ENCODE assay signal across 21 cellular contexts in the genomic region with DNA sequence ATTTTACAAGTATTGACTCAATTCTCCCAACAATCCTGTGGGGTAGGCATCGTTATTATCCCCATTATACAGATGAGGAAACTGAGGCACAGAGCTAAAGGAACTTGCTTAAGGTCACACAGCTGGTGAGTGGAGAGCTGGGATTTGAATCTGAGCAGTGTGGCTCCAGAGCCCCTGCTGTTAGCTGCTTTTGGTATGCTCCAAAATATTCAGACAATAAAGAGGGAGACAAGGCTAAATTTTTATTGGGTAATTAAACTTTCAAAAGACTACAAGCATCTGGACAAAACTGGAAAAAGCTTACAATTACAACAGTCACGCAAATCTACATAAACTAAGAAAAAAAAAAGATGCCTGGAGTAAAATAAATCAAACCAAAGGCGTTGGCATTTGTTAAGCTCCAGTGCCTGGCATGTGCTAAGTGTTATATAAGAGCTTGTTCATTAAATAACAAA. TPM values are rescaled to one million over a fixed set of nuclear protein-coding genes. Genes with fewer than 3 reads are reported as not detected.
DNase-seq lines count a peak whose midpoint lies in the region; ATAC-seq, FAIRE-seq and TF ChIP-seq lines count a peak whose summit lies in the region.
"Had no signal": no experiment of that assay in that cellular context is flagged by ENCODE, and none has a peak within 500 bp of the region (broad histone marks: within the 10 kb centered on the region; RNA-seq: fewer than 3 reads in every experiment).

No MANE protein-coding gene starts in this region.

- BruUV-seq in HepG2 (replicated peaks; lab: Mats Ljungman, UMichigan) = no TSS peak

- CTCF ChIA-PET in HepG2 (lab: Yijun Ruan, JAX; ENCODE audit: low intra/inter-chr PET ratio, low total read pairs) = interaction anchor here (1.2 to 2.4 kb wide), 2 partner anchors 84 to 173 kb away, joined by 4 to 9 read pairs; no protein-coding TSS in a partner anchor

- intact Hi-C loops in HepG2 (cut with micrococcal nuclease; ENCODE audit: unreplicated experiment) (loop anchor here (5.0 kb wide), 1 partner anchor 93 kb away; a partner anchor contains a TSS), right lobe of liver (cut with DNase I) (no loop called here), dorsolateral prefrontal cortex (cut with DNase I) (loop anchor here in 1 of 2 donors (2.0 to 5.0 kb wide), 2 partner anchors 45 to 243 kb away; a partner anchor contains a TSS)

- peak overlapping the region; percentile 65 for H3K4me2 ChIP-seq in HepG2 (ENCODE audit: low read depth, low read length)

- TF ChIP-seq POLR2A in HepG2 (IDR thresholded peaks at IDR 0.05; ENCODE audit: insufficient read depth in 1 of 2, low read depth in 2 of 2, low read length in 2 of 2) = no peak
- TF ChIP-seq POLR2A in right lobe of liver (IDR thresholded peaks at IDR 0.05) = no peak

- H3K9ac ChIP-seq in HepG2 (ENCODE audit: insufficient read depth, low read depth, low read length) (no peak overlapping the region), rectal smooth muscle tissue (ENCODE audit: low read length) (no peak overlapping the region)

- in situ Hi-C loops in HepG2 (cut with HindIII; ENCODE audit: extremely low pct_ligation_motif_present, low pct_unique_long_range_greater_than_20kb) = loop anchor here (5.0 kb wide), 1 partner anchor 93 kb away; a partner anchor contains a TSS
- in situ Hi-C loops in brain microvascular endothelial cell (cut with HindIII; ENCODE audit: low pct_ligation_motif_present, low sequenced_read_pairs) = no loop called here

- H3K4me1 ChIP-seq in HepG2 (ENCODE audit: insufficient read depth, low read length) (peaks cover 74% of the 10 kb centered on the region), right lobe of liver (peaks cover 0 to 19% (median 9%) of the 10 kb centered on the region in 4 donors), rectal smooth muscle tissue (ENCODE audit: control insufficient read depth, insufficient read depth, low read length) (peaks cover 39% of the 10 kb centered on the region)
- H3K4me1 ChIP-seq: foreskin keratinocyte had no signal

- H2AFZ ChIP-seq in HepG2 (ENCODE audit: low read length) = no peak overlapping the region

- no peak overlapping the region for H3K4me3 ChIP-seq in HepG2 (replicated peaks in 1 of 3; ENCODE audit: insufficient read depth in 1 of 3, low read depth in 2 of 3, low read length in 3 of 3)
- no peak overlapping the region for H3K4me3 ChIP-seq in right lobe of liver
- H3K4me3 ChIP-seq in dorsolateral prefrontal cortex = no peak overlapping the region
- H3K4me3 ChIP-seq in rectal smooth muscle tissue (ENCODE audit: low read length) = no peak overlapping the region
- no peak overlapping the region for H3K4me3 ChIP-seq in brain microvascular endothelial cell (ENCODE audit: low read depth, low read length)

- DNase-seq in HepG2 (ENCODE audit: low spot score) = no peak
- DNase-seq in right lobe of liver = no peak
- no peak for DNase-seq in dorsolateral prefrontal cortex
- no peak for DNase-seq in brain microvascular endothelial cell
- DNase-seq in HCEC 1CT = no peak
- DNase-seq in RCC 7860 (ENCODE audit: low spot score) = no peak
- no peak for DNase-seq in mesenteric fat pad (ENCODE audit: low spot score)
- DNase-seq: activated CD8-positive, alpha-beta memory T cell treated with anti-CD3 and anti-CD28 coated beads, Interleukin-2, amount 50 U/mL, for 4 hours; activated naive CD4-positive, alpha-beta T cell treated with anti-CD3 and anti-CD28 coated beads, Interleukin-2, amount 10 ng/mL, durations not matched to agents 7 days and 5 days; Calu3; effector memory CD8-positive, alpha-beta T cell; foreskin keratinocyte; HFFc6; KBM-7; NCI-H1105; SHP77 treated with DMSO at 0.1 percent for 48 hours; stimulated activated CD4-positive, alpha-beta T cell treated with anti-CD3 and anti-CD28 coated beads, Interleukin-4, amount 100 ng/mL, for 1 hour had no signal

- WGBS in HepG2 (ENCODE audit: low lambda C conversion rate) = 57% methylated on average over 3 of the region's 3 CpGs
- 97% methylated on average over 3 of the region's 3 CpGs for WGBS in right lobe of liver (ENCODE audit: insufficient coverage, low coverage, low lambda C conversion rate, missing lambda C conversion rate)

- POLR2A ChIA-PET in HepG2 (lab: Yijun Ruan, JAX) = interaction anchor here (1.3 to 4.4 kb wide), 5 partner anchors 12 to 145 kb away, joined by 3 to 33 read pairs (median 10); a partner anchor contains a TSS

- TF ChIP-seq EP300 in HepG2 (IDR thresholded peaks at IDR 0.05; ENCODE audit: low read depth in 2 of 2, low read length in 2 of 2) (no peak), HepG2 (CRISPR knock-in tag; IDR thresholded peaks at IDR 0.05; ENCODE audit: borderline replicate concordance) (no peak)

- H3K36me3 ChIP-seq in HepG2 (replicated peaks in 1 of 2; ENCODE audit: control insufficient read depth in 1 of 2, insufficient read depth in 2 of 2, low read length in 2 of 2) = no peaks in the 10 kb centered on the region
- no peaks in the 10 kb centered on the region for H3K36me3 ChIP-seq in right lobe of liver
- no peaks in the 10 kb centered on the region for H3K36me3 ChIP-seq in rectal smooth muscle tissue (ENCODE audit: control insufficient read depth, insufficient read depth, low read length)
- no peaks in the 10 kb centered on the region for H3K36me3 ChIP-seq in brain microvascular endothelial cell (replicated peaks)

- H3K27me3 ChIP-seq in HepG2 (ENCODE audit: control insufficient read depth in 1 of 2, insufficient read depth in 2 of 2, low read length in 2 of 2) (no peaks in the 10 kb centered on the region), right lobe of liver (no peaks in the 10 kb centered on the region), dorsolateral prefrontal cortex (no peaks in the 10 kb centered on the region), rectal smooth muscle tissue (ENCODE audit: control insufficient read depth, insufficient read depth, low read length) (no peaks in the 10 kb centered on the region), brain microvascular endothelial cell (replicated peaks) (no peaks in the 10 kb centered on the region)
- H3K27me3 ChIP-seq: foreskin keratinocyte had no signal

- no peak for TF ChIP-seq CTCF in HepG2 (CRISPR knock-in tag; IDR thresholded peaks at IDR 0.05)
- no peak for TF ChIP-seq CTCF in right lobe of liver (IDR thresholded peaks at IDR 0.05)
- no peak for TF ChIP-seq CTCF in dorsolateral prefrontal cortex (IDR thresholded peaks at IDR 0.05 in 54 of 56, conservative IDR thresholded peaks at IDR 0.05 in 2 of 56; ENCODE audit: low read depth in 1 of 56, partially characterized antibody in 56 of 56)
- no peak for TF ChIP-seq CTCF in brain microvascular endothelial cell (IDR thresholded peaks at IDR 0.05; ENCODE audit: low read depth, low read length, missing control alignments)

- H3K27ac ChIP-seq in HepG2 (ENCODE audit: extremely low read length, insufficient read depth, low read length) = no peak overlapping the region
- no peak overlapping the region for H3K27ac ChIP-seq in right lobe of liver
- peak overlapping the region in 58 of 59 donors; percentile 33 to 100 (median 92) for H3K27ac ChIP-seq in dorsolateral prefrontal cortex
- H3K27ac ChIP-seq in rectal smooth muscle tissue (ENCODE audit: low read depth, low read length) = peak overlapping the region; percentile 93
- H3K27ac ChIP-seq in brain microvascular endothelial cell = no peak overlapping the region
- H3K27ac ChIP-seq: foreskin keratinocyte had no signal

- ATAC-seq in HepG2 (no peak), right lobe of liver (no peak)
- ATAC-seq: effector memory CD8-positive, alpha-beta T cell; foreskin keratinocyte had no signal

- H3K9me3 ChIP-seq in HepG2 (ENCODE audit: low read length) = no peaks in the 10 kb centered on the region
- H3K9me3 ChIP-seq in right lobe of liver = no peaks in the 10 kb centered on the region

- H3K79me2 ChIP-seq in HepG2 (ENCODE audit: insufficient read depth, low read length) = no peaks in the 10 kb centered on the region

- no peak for TF ChIP-seq RAD21 in HepG2 (CRISPR knock-in tag; IDR thresholded peaks at IDR 0.05)

- FAIRE-seq in HepG2 (lab: Jason Lieb, UNC) (no peak), RCC 7860 (lab: Jason Lieb, UNC) (no peak)

- no peaks in the 10 kb centered on the region for H4K20me1 ChIP-seq in HepG2 (ENCODE audit: insufficient read depth, low read length)

RNA-seq across cellular contexts. Expression of a gene that starts 27.7 kb away (rescaled TPM):
- 0.22 TPM in 1 of 2 replicates, not detected in the other for total RNA-seq in HepG2 (2016; rRNA removed; fragmentation: Illumina TruSeq; extraction: Trizol)
- not detected in 2 replicates for total RNA-seq in HepG2 (2016; cell fraction: cytosol; rRNA removed; fragmentation: Illumina TruSeq; extraction: Trizol; ENCODE audit: low read depth)
- total RNA-seq in HepG2 (2016; cell fraction: insoluble cytoplasmic fraction; rRNA removed; fragmentation: Illumina TruSeq; extraction: Trizol) = 0.19 TPM in 1 of 2 replicates, not detected in the other
- 0.31 and 0.34 TPM in 2 replicates for total RNA-seq in HepG2 (2016; cell fraction: membrane; rRNA removed; fragmentation: Illumina TruSeq; extraction: Trizol)
- total RNA-seq in HepG2 (2016; cell fraction: nucleus; rRNA removed; fragmentation: Illumina TruSeq; extraction: Trizol) = not detected in 2 replicates
- polyA plus RNA-seq in HepG2 (2011; rRNA removed) = 0.51 and 0.68 TPM in 2 replicates
- 0.09 and 0.26 TPM in 2 replicates for polyA plus RNA-seq in HepG2 (2011; cell fraction: cytosol; rRNA removed)
- 1.6 and 2.5 TPM in 2 replicates for polyA plus RNA-seq in HepG2 (2011; cell fraction: nucleus; rRNA removed)
- polyA plus RNA-seq in HepG2 (2012) = 0.43 and 0.89 TPM in 2 replicates
- 0.42 TPM in 1 of 2 replicates, not detected in the other for polyA plus RNA-seq in HepG2 (2016; cell fraction: cytosol; fragmentation: Illumina TruSeq; extraction: Trizol; ENCODE audit: low read depth)
- polyA plus RNA-seq in HepG2 (2016; cell fraction: insoluble cytoplasmic fraction; fragmentation: Illumina TruSeq; extraction: Trizol; ENCODE audit: low read depth) = 0.41 TPM in 1 of 2 replicates, not detected in the other
- polyA plus RNA-seq in HepG2 (2016; cell fraction: membrane; fragmentation: Illumina TruSeq; extraction: Trizol; ENCODE audit: low read depth) = 0.27 and 0.39 TPM in 2 replicates
- polyA plus RNA-seq in HepG2 (2016; cell fraction: nucleus; fragmentation: Illumina TruSeq; extraction: Trizol; ENCODE audit: insufficient read depth, low read depth) = not detected in 2 replicates
- 0.30 TPM in 1 of 2 replicates, not detected in the other for polyA minus RNA-seq in HepG2 (2011; rRNA and poly(A)+ RNA removed; ENCODE audit: low replicate concordance)
- not detected in 2 replicates for polyA minus RNA-seq in HepG2 (2011; cell fraction: cytosol; rRNA and poly(A)+ RNA removed)
- polyA minus RNA-seq in HepG2 (2011; cell fraction: nucleus; rRNA and poly(A)+ RNA removed) = 1.4 and 2.0 TPM in 2 replicates
- 1 to 10 TPM; 1.2 to 2.5 (median 1.6) TPM for total RNA-seq in right lobe of liver
- total RNA-seq in dorsolateral prefrontal cortex = 10 to 100 TPM in 9 of 120 experiments, 1 to 10 TPM in 110, under 1 TPM in 1; 0.52 to 15.0 (median 6.0) TPM
- 1.3 TPM for total RNA-seq in mesenteric fat pad

RNA-seq across cellular contexts. Expression of a gene that starts 42.7 kb away (rescaled TPM):
- total RNA-seq in HepG2 (2016; rRNA removed; fragmentation: Illumina TruSeq; extraction: Trizol) = not detected in 2 replicates
- not detected in 2 replicates for total RNA-seq in HepG2 (2016; cell fraction: cytosol; rRNA removed; fragmentation: Illumina TruSeq; extraction: Trizol; ENCODE audit: low read depth)
- not detected in 2 replicates for total RNA-seq in HepG2 (2016; cell fraction: insoluble cytoplasmic fraction; rRNA removed; fragmentation: Illumina TruSeq; extraction: Trizol)
- total RNA-seq in HepG2 (2016; cell fraction: membrane; rRNA removed; fragmentation: Illumina TruSeq; extraction: Trizol) = not detected in 2 replicates
- 0.62 TPM in 1 of 2 replicates, not detected in the other for total RNA-seq in HepG2 (2016; cell fraction: nucleus; rRNA removed; fragmentation: Illumina TruSeq; extraction: Trizol)
- polyA plus RNA-seq in HepG2 (2011; rRNA removed) = 0.04 and 0.26 TPM in 2 replicates
- polyA plus RNA-seq in HepG2 (2011; cell fraction: cytosol; rRNA removed) = 0.08 TPM in 2 replicates
- polyA plus RNA-seq in HepG2 (2011; cell fraction: nucleus; rRNA removed) = 0.74 and 1.2 TPM in 2 replicates
- not detected in 2 replicates for polyA plus RNA-seq in HepG2 (2012)
- not detected in 2 replicates for polyA plus RNA-seq in HepG2 (2016; cell fraction: cytosol; fragmentation: Illumina TruSeq; extraction: Trizol; ENCODE audit: low read depth)
- not detected in 2 replicates for polyA plus RNA-seq in HepG2 (2016; cell fraction: insoluble cytoplasmic fraction; fragmentation: Illumina TruSeq; extraction: Trizol; ENCODE audit: low read depth)
- polyA plus RNA-seq in HepG2 (2016; cell fraction: membrane; fragmentation: Illumina TruSeq; extraction: Trizol; ENCODE audit: low read depth) = not detected in 2 replicates
- not detected in 2 replicates for polyA plus RNA-seq in HepG2 (2016; cell fraction: nucleus; fragmentation: Illumina TruSeq; extraction: Trizol; ENCODE audit: insufficient read depth, low read depth)
- not detected in 2 replicates for polyA minus RNA-seq in HepG2 (2011; rRNA and poly(A)+ RNA removed; ENCODE audit: low replicate concordance)
- not detected in 2 replicates for polyA minus RNA-seq in HepG2 (2011; cell fraction: cytosol; rRNA and poly(A)+ RNA removed)
- 0.62 TPM in 1 of 2 replicates, not detected in the other for polyA minus RNA-seq in HepG2 (2011; cell fraction: nucleus; rRNA and poly(A)+ RNA removed)
- total RNA-seq in right lobe of liver = 1 to 10 TPM in 1 of 6 experiments, under 1 TPM in 2, not detected in 3; 0.29 to 1.0 (median 0.60) TPM
- total RNA-seq in dorsolateral prefrontal cortex = 100 to 1,000 TPM in 90 of 120 experiments, 10 to 100 TPM in 30; 39.4 to 400 (median 145) TPM
- total RNA-seq in mesenteric fat pad = 0.48 TPM
- total RNA-seq: bronchial epithelial cell; Calu3; foreskin keratinocyte; HFFc6; lung microvascular endothelial cell; T-helper 2 cell treated with Interferon-gamma antibody and Interleukin-4, amounts not matched to agents 100 ng/mL and 5 ng/mL, for 36 hours had no signal
- polyA plus RNA-seq: foreskin keratinocyte had no signal

RNA-seq across cellular contexts. Expression of a gene that starts 59.0 kb away (rescaled TPM):
- total RNA-seq in HepG2 (2016; rRNA removed; fragmentation: Illumina TruSeq; extraction: Trizol) (253 and 379 TPM in 2 replicates), right lobe of liver (100 to 1,000 TPM; 104 to 348 (median 175) TPM), dorsolateral prefrontal cortex (100 to 1,000 TPM; 101 to 278 (median 175) TPM), mesenteric fat pad (97.4 TPM)
- total RNA-seq in HepG2 (2016; cell fraction: cytosol; rRNA removed; fragmentation: Illumina TruSeq; extraction: Trizol; ENCODE audit: low read depth) = 47.7 and 48.6 TPM in 2 replicates
- total RNA-seq in HepG2 (2016; cell fraction: insoluble cytoplasmic fraction; rRNA removed; fragmentation: Illumina TruSeq; extraction: Trizol) = 250 and 416 TPM in 2 replicates
- 136 and 157 TPM in 2 replicates for total RNA-seq in HepG2 (2016; cell fraction: membrane; rRNA removed; fragmentation: Illumina TruSeq; extraction: Trizol)
- total RNA-seq in HepG2 (2016; cell fraction: nucleus; rRNA removed; fragmentation: Illumina TruSeq; extraction: Trizol) = 98.8 and 101 TPM in 2 replicates
- polyA plus RNA-seq in HepG2 (2011; rRNA removed) = 175 and 222 TPM in 2 replicates
- polyA plus RNA-seq in HepG2 (2011; cell fraction: cytosol; rRNA removed) = 84.7 and 175 TPM in 2 replicates
- polyA plus RNA-seq in HepG2 (2011; cell fraction: nucleus; rRNA removed) = 20.5 and 47.2 TPM in 2 replicates
- polyA plus RNA-seq in HepG2 (2012) = 196 and 210 TPM in 2 replicates
- polyA plus RNA-seq in HepG2 (2016; cell fraction: cytosol; fragmentation: Illumina TruSeq; extraction: Trizol; ENCODE audit: low read depth) = 58.2 and 60.2 TPM in 2 replicates
- 380 and 413 TPM in 2 replicates for polyA plus RNA-seq in HepG2 (2016; cell fraction: insoluble cytoplasmic fraction; fragmentation: Illumina TruSeq; extraction: Trizol; ENCODE audit: low read depth)
- 121 and 132 TPM in 2 replicates for polyA plus RNA-seq in HepG2 (2016; cell fraction: membrane; fragmentation: Illumina TruSeq; extraction: Trizol; ENCODE audit: low read depth)
- polyA plus RNA-seq in HepG2 (2016; cell fraction: nucleus; fragmentation: Illumina TruSeq; extraction: Trizol; ENCODE audit: insufficient read depth, low read depth) = 141 TPM in 2 replicates
- polyA minus RNA-seq in HepG2 (2011; rRNA and poly(A)+ RNA removed; ENCODE audit: low replicate concordance) = 17.0 and 26.1 TPM in 2 replicates
- 99.1 and 123 TPM in 2 replicates for polyA minus RNA-seq in HepG2 (2011; cell fraction: cytosol; rRNA and poly(A)+ RNA removed)
- 38.9 and 61.0 TPM in 2 replicates for polyA minus RNA-seq in HepG2 (2011; cell fraction: nucleus; rRNA and poly(A)+ RNA removed)

RNA-seq across cellular contexts. Expression of a gene that starts 60.0 kb away (rescaled TPM):
- total RNA-seq in HepG2 (2016; rRNA removed; fragmentation: Illumina TruSeq; extraction: Trizol) (not detected in 2 replicates), right lobe of liver (under 1 TPM in 2 of 6 experiments, not detected in 4; 0.19 to 0.68 TPM), dorsolateral prefrontal cortex (under 1 TPM in 16 of 120 experiments, not detected in 104; 0.16 to 0.51 (median 0.24) TPM), mesenteric fat pad (not detected)
- total RNA-seq in HepG2 (2016; cell fraction: cytosol; rRNA removed; fragmentation: Illumina TruSeq; extraction: Trizol; ENCODE audit: low read depth) = not detected in 2 replicates
- not detected in 2 replicates for total RNA-seq in HepG2 (2016; cell fraction: insoluble cytoplasmic fraction; rRNA removed; fragmentation: Illumina TruSeq; extraction: Trizol)
- total RNA-seq in HepG2 (2016; cell fraction: membrane; rRNA removed; fragmentation: Illumina TruSeq; extraction: Trizol) = not detected in 2 replicates
- not detected in 2 replicates for total RNA-seq in HepG2 (2016; cell fraction: nucleus; rRNA removed; fragmentation: Illumina TruSeq; extraction: Trizol)
- polyA plus RNA-seq in HepG2 (2011; rRNA removed) = not detected in 2 replicates
- polyA plus RNA-seq in HepG2 (2011; cell fraction: cytosol; rRNA removed) = not detected in 2 replicates
- not detected in 2 replicates for polyA plus RNA-seq in HepG2 (2011; cell fraction: nucleus; rRNA removed)
- polyA plus RNA-seq in HepG2 (2012) = not detected in 2 replicates
- polyA plus RNA-seq in HepG2 (2016; cell fraction: cytosol; fragmentation: Illumina TruSeq; extraction: Trizol; ENCODE audit: low read depth) = not detected in 2 replicates
- not detected in 2 replicates for polyA plus RNA-seq in HepG2 (2016; cell fraction: insoluble cytoplasmic fraction; fragmentation: Illumina TruSeq; extraction: Trizol; ENCODE audit: low read depth)
- not detected in 2 replicates for polyA plus RNA-seq in HepG2 (2016; cell fraction: membrane; fragmentation: Illumina TruSeq; extraction: Trizol; ENCODE audit: low read depth)
- polyA plus RNA-seq in HepG2 (2016; cell fraction: nucleus; fragmentation: Illumina TruSeq; extraction: Trizol; ENCODE audit: insufficient read depth, low read depth) = not detected in 2 replicates
- 0.12 TPM in 1 of 2 replicates, not detected in the other for polyA minus RNA-seq in HepG2 (2011; rRNA and poly(A)+ RNA removed; ENCODE audit: low replicate concordance)
- not detected in 2 replicates for polyA minus RNA-seq in HepG2 (2011; cell fraction: cytosol; rRNA and poly(A)+ RNA removed)
- not detected in 2 replicates for polyA minus RNA-seq in HepG2 (2011; cell fraction: nucleus; rRNA and poly(A)+ RNA removed)
- total RNA-seq: bronchial epithelial cell; Calu3; foreskin keratinocyte; HFFc6; lung microvascular endothelial cell; T-helper 2 cell treated with Interferon-gamma antibody and Interleukin-4, amounts not matched to agents 100 ng/mL and 5 ng/mL, for 36 hours had no signal
- polyA plus RNA-seq: foreskin keratinocyte had no signal

Comparison
In these comparisons a context has a peak if more than half of its experiments do, and no peak if none do; other contexts are left out.
1. H3K27ac ChIP-seq: peak in dorsolateral prefrontal cortex (58 of 59) and rectal smooth muscle tissue (single experiment); none in HepG2 (single experiment), right lobe of liver (0 of 3) and brain microvascular endothelial cell (single experiment).
2. RNA of a gene that starts 42.7 kb away (total RNA-seq): 39.4 to 400 TPM in dorsolateral prefrontal cortex; 0.48 TPM in mesenteric fat pad (single experiment), 0.29 to 1.0 TPM in right lobe of liver and 0.62 TPM in HepG2; every median in the first group is over 10 times any median in the second.